ENCODE assay signal across 9 cellular contexts in the genomic region with DNA sequence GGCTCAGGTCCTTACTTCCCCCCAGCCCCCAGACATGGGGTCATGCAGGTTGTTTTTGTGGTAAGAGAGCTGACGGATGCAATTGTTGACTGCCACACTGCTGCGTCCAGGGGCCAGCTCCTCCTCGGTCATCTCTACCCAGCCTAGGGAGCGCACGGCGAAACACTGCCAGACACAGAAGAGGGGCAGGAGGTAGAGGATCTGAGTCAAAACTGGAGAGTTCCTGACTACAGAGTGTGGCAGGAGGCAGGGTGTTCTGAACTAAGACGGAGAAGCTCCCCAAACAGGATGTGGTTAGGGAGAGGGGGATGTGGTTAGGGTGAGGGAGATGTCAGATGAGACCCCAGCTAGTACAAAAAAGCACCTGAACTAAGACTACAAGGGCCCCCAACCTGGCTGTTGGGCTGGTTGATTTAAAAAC. TPM values are rescaled to one million over a fixed set of nuclear protein-coding genes. Genes with fewer than 3 reads are reported as not detected.
DNase-seq lines count a peak whose midpoint lies in the region; ATAC-seq and TF ChIP-seq lines count a peak whose summit lies in the region.
"Had no signal": no experiment of that assay in that cellular context is flagged by ENCODE, and none has a peak within 500 bp of the region (broad histone marks: within the 10 kb centered on the region; RNA-seq: fewer than 3 reads in every experiment).

No MANE protein-coding gene starts in this region.

- H3K4me3 ChIP-seq in SJCRH30 (no peak overlapping the region), MG63 (no peak overlapping the region)

- POLR2A ChIA-PET in activated B cell treated with CpG ODN at 0.5 μM for 24 hours (lab: Charles Lee) = interaction anchor here (0.6 to 3.2 kb wide), 8 partner anchors 10 to 210 kb away, joined by 3 to 45 read pairs (median 7); a partner anchor contains a TSS

- H3K9me3 ChIP-seq in SJCRH30 (replicated peaks) (no peaks in the 10 kb centered on the region), MG63 (no peaks in the 10 kb centered on the region)

- H3K27me3 ChIP-seq in SJCRH30 (no peaks in the 10 kb centered on the region), MG63 (no peaks in the 10 kb centered on the region)

- peak overlapping the region; percentile 75 for H3K4me3 Mint-ChIP-seq in activated B cell treated with CpG ODN at 0.5 μM for 24 hours
- peak overlapping the region; percentile 87 to 88 for H3K4me3 Mint-ChIP-seq in effector memory CD8-positive, alpha-beta T cell
- no peak overlapping the region for H3K4me3 Mint-ChIP-seq in CD14-positive monocyte

- H3K4me1 ChIP-seq in SJCRH30 = no peaks in the 10 kb centered on the region

- intact Hi-C loops in activated B cell treated with CpG ODN at 0.5 μM for 24 hours (cut with micrococcal nuclease) = loop anchor here (1.0 to 2.0 kb wide), 2 partner anchors 12 to 16 kb away; a partner anchor contains a TSS
- intact Hi-C loops in CD14-positive monocyte (cut with micrococcal nuclease) = no loop called here

- peaks cover 1% of the 10 kb centered on the region for H3K36me3 Mint-ChIP-seq in activated B cell treated with CpG ODN at 0.5 μM for 24 hours (ENCODE audit: low read depth)
- peaks cover 17% of the 10 kb centered on the region for H3K36me3 Mint-ChIP-seq in effector memory CD8-positive, alpha-beta T cell (ENCODE audit: insufficient read depth)
- no peaks in the 10 kb centered on the region for H3K36me3 Mint-ChIP-seq in CD14-positive monocyte

- ATAC-seq in GM19324 (IDR thresholded peaks at IDR 0.05; ENCODE audit: low FRiP score, unreplicated experiment) (peak; percentile 70), HG03175 (IDR thresholded peaks at IDR 0.05; ENCODE audit: unreplicated experiment) (peak; percentile 87), activated B cell treated with CpG ODN at 0.5 μM for 24 hours (ENCODE audit: low read depth) (peak; percentile 90)
- peak; percentile 93 for ATAC-seq in effector memory CD8-positive, alpha-beta T cell (replicated peaks)

- peak; percentile 30 for DNase-seq in activated B cell treated with CpG ODN at 0.5 μM for 24 hours
- peak; percentile 64 to 71 (median 64) for DNase-seq in effector memory CD8-positive, alpha-beta T cell
- no peak for DNase-seq in CD14-positive monocyte (ENCODE audit: low spot score)
- no peak for DNase-seq in SJCRH30
- no peak for DNase-seq in MG63
- no peak for DNase-seq in DMS79 (lab: John Stamatoyannopoulos, UW)

- H3K27me3 Mint-ChIP-seq in activated B cell treated with CpG ODN at 0.5 μM for 24 hours = no peaks in the 10 kb centered on the region
- no peaks in the 10 kb centered on the region for H3K27me3 Mint-ChIP-seq in effector memory CD8-positive, alpha-beta T cell
- peaks cover 2 to 7% (median 3%) of the 10 kb centered on the region in 3 donors for H3K27me3 Mint-ChIP-seq in CD14-positive monocyte (ENCODE audit: low read depth in 3 of 3)

- H3K36me3 ChIP-seq in SJCRH30 (no peaks in the 10 kb centered on the region), MG63 (no peaks in the 10 kb centered on the region)

- no peak overlapping the region for H3K27ac ChIP-seq in SJCRH30

- TF ChIP-seq CTCF in activated B cell treated with CpG ODN at 0.5 μM for 24 hours (IDR thresholded peaks at IDR 0.05) (no peak), CD14-positive monocyte (IDR thresholded peaks at IDR 0.05) (no peak)

- CTCF ChIA-PET in activated B cell treated with CpG ODN at 0.5 μM for 24 hours (lab: Charles Lee) = interaction anchor here (1.5 to 2.2 kb wide), 2 partner anchors 23 to 41 kb away, joined by 9 to 11 read pairs; no protein-coding TSS in a partner anchor

- H3K27ac Mint-ChIP-seq in activated B cell treated with CpG ODN at 0.5 μM for 24 hours = peak overlapping the region; percentile 85
- peak overlapping the region; percentile 92 to 97 for H3K27ac Mint-ChIP-seq in effector memory CD8-positive, alpha-beta T cell
- H3K27ac Mint-ChIP-seq in CD14-positive monocyte = peak overlapping the region in 3 of 7 donors; percentile 32 to 69 (median 53)

- H3K4me1 Mint-ChIP-seq in activated B cell treated with CpG ODN at 0.5 μM for 24 hours (peaks cover 53% of the 10 kb centered on the region), CD14-positive monocyte (peaks cover 11% of the 10 kb centered on the region)
- peaks cover 61 to 62% of the 10 kb centered on the region in 2 donors for H3K4me1 Mint-ChIP-seq in effector memory CD8-positive, alpha-beta T cell (ENCODE audit: low read depth in 2 of 2)

- H3K9me3 Mint-ChIP-seq in activated B cell treated with CpG ODN at 0.5 μM for 24 hours (no peaks in the 10 kb centered on the region), CD14-positive monocyte (no peaks in the 10 kb centered on the region)
- H3K9me3 Mint-ChIP-seq in effector memory CD8-positive, alpha-beta T cell = no peaks in the 10 kb centered on the region

RNA-seq across cellular contexts. Expression of a gene that starts 12.3 kb away (rescaled TPM):
- 14.1 and 16.9 TPM in 2 replicates for total RNA-seq in activated B cell treated with CpG ODN at 0.5 μM for 24 hours
- polyA plus RNA-seq in CD14-positive monocyte = 1 to 10 TPM; 4.2 to 4.9 TPM
- 12.0 and 13.0 TPM in 2 replicates for total RNA-seq in SJCRH30 (2014; rRNA removed; shearing (Covaris generic))
- 13.1 and 17.7 TPM in 2 replicates for total RNA-seq in MG63 (2014; rRNA removed; shearing (Covaris generic); ENCODE audit: low replicate concordance)

RNA-seq across cellular contexts. Expression of a gene that starts 16.3 kb away (rescaled TPM):
- 20.6 and 22.1 TPM in 2 replicates for total RNA-seq in activated B cell treated with CpG ODN at 0.5 μM for 24 hours
- 1 to 10 TPM in 1 of 2 donors, under 1 TPM in 1; 0.85 to 2.5 TPM for polyA plus RNA-seq in CD14-positive monocyte
- total RNA-seq in SJCRH30 (2014; rRNA removed; shearing (Covaris generic)) = 19.6 and 20.2 TPM in 2 replicates
- total RNA-seq in MG63 (2014; rRNA removed; shearing (Covaris generic); ENCODE audit: low replicate concordance) = 7.2 and 21.1 TPM in 2 replicates

RNA-seq across cellular contexts. Expression of a gene that starts 38.2 kb away (rescaled TPM):
- 0.40 TPM in 1 of 2 replicates, not detected in the other for total RNA-seq in activated B cell treated with CpG ODN at 0.5 μM for 24 hours
- not detected for polyA plus RNA-seq in CD14-positive monocyte
- not detected in 2 replicates for total RNA-seq in SJCRH30 (2014; rRNA removed; shearing (Covaris generic))
- 0.20 TPM in 1 of 2 replicates, not detected in the other for total RNA-seq in MG63 (2014; rRNA removed; shearing (Covaris generic); ENCODE audit: low replicate concordance)
- total RNA-seq: lung microvascular endothelial cell had no signal

Comparison
In these comparisons a context has a peak if more than half of its experiments do, and no peak if none do; other contexts are left out.
1. DNase-seq: peak in activated B cell treated with CpG ODN at 0.5 μM for 24 hours (single experiment) and effector memory CD8-positive, alpha-beta T cell (3 of 3); none in CD14-positive monocyte (single experiment), SJCRH30 (0 of 2), MG63 (single experiment) and DMS79 (single experiment).
2. H3K4me3 Mint-ChIP-seq: peak in activated B cell treated with CpG ODN at 0.5 μM for 24 hours (single experiment) and effector memory CD8-positive, alpha-beta T cell (2 of 2); none in CD14-positive monocyte (0 of 2).
3. Peak in every context shown above with its lines, with median percentiles within 50 percentile points of each other: ATAC-seq.